ENCODE assay signal across 10 cellular contexts in genomic region chr10:86795353-86795752, GRCh38. TPM values are rescaled to one million over a fixed set of nuclear protein-coding genes. Genes with fewer than 3 reads are reported as not detected.
A peak's percentile ranks its signal among the peaks of the same experiment; 100 is the strongest.
DNase-seq lines count a peak whose midpoint lies in the region; ATAC-seq, FAIRE-seq and TF ChIP-seq lines count a peak whose summit lies in the region.
"Had no signal": no experiment of that assay in that cellular context is flagged by ENCODE, and none has a peak within 500 bp of the region (broad histone marks: within the 10 kb centered on the region; RNA-seq: fewer than 3 reads in every experiment).

No MANE protein-coding gene starts in this region.

- WGBS in A549 (ENCODE audit: missing lambda C conversion rate), result 42% methylated on average over 3 of the region's 3 CpGs

- no peaks in the 10 kb centered on the region for H3K27me3 Mint-ChIP-seq in endothelial cell (ENCODE audit: unreplicated experiment)
- H3K27me3 Mint-ChIP-seq: activated naive CD4-positive, alpha-beta T cell treated with anti-CD3 and anti-CD28 coated beads, Interleukin-2, amount 50 U/mL, for 24 hours had no signal

- H3K4me1 Mint-ChIP-seq in endothelial cell (ENCODE audit: unreplicated experiment), result peaks cover 12% of the 10 kb centered on the region

- POLR2A ChIA-PET in A549 (lab: Yijun Ruan, JAX), result no interaction called here

- peaks cover 29% of the 10 kb centered on the region for H3K4me1 ChIP-seq in A549
- peaks cover 12% of the 10 kb centered on the region for H3K4me1 ChIP-seq in mucosa of descending colon (ENCODE audit: low read depth)

- peak; percentile 43 for FAIRE-seq in A549 (lab: Jason Lieb, UNC)

- ATAC-seq in A549 (peak; percentile 80 to 91; a peak in 5 of 6 replicates), mucosa of descending colon (no peak)
- ATAC-seq: CD8-positive, alpha-beta T cell had no signal

- H3K4me3 ChIP-seq in A549, result no peak overlapping the region
- no peak overlapping the region for H3K4me3 ChIP-seq in astrocyte of the cerebellum (ENCODE audit: low read depth, low read length)
- no peak overlapping the region for H3K4me3 ChIP-seq in mucosa of descending colon

- no peaks in the 10 kb centered on the region for H3K9me3 Mint-ChIP-seq in endothelial cell (ENCODE audit: unreplicated experiment)
- H3K9me3 Mint-ChIP-seq: activated naive CD4-positive, alpha-beta T cell treated with anti-CD3 and anti-CD28 coated beads, Interleukin-2, amount 50 U/mL, for 24 hours; CD8-positive, alpha-beta T cell had no signal

- no peak for TF ChIP-seq EP300 in A549 (IDR thresholded peaks at IDR 0.05)

- H3K27ac ChIP-seq in A549, result no peak overlapping the region

- no peak for TF ChIP-seq POLR2A in A549 (IDR thresholded peaks at IDR 0.05; ENCODE audit: low read length)

- peak overlapping the region; percentile 41 for H3K4me2 ChIP-seq in A549

- H3K36me3 ChIP-seq in mucosa of descending colon (ENCODE audit: low read depth), result no peaks in the 10 kb centered on the region

- intact Hi-C loops in mucosa of descending colon (cut with DNase I, micrococcal nuclease), result no loop called here

- H3K9me3 ChIP-seq in A549 (no peaks in the 10 kb centered on the region), mucosa of descending colon (no peaks in the 10 kb centered on the region)

- no peak overlapping the region for H3K27ac Mint-ChIP-seq in endothelial cell (ENCODE audit: unreplicated experiment)
- H3K27ac Mint-ChIP-seq: activated naive CD4-positive, alpha-beta T cell treated with anti-CD3 and anti-CD28 coated beads, Interleukin-2, amount 50 U/mL, for 24 hours; CD8-positive, alpha-beta T cell had no signal

- no peaks in the 10 kb centered on the region for H3K36me3 Mint-ChIP-seq in endothelial cell (ENCODE audit: low read depth, unreplicated experiment)
- H3K36me3 Mint-ChIP-seq: activated naive CD4-positive, alpha-beta T cell treated with anti-CD3 and anti-CD28 coated beads, Interleukin-2, amount 50 U/mL, for 24 hours; CD8-positive, alpha-beta T cell had no signal

- no peak for TF ChIP-seq RAD21 in A549 (conservative IDR thresholded peaks at IDR 0.05 in 1 of 2, IDR thresholded peaks at IDR 0.05 in 1 of 2)

- no peak for TF ChIP-seq CTCF in A549 (IDR thresholded peaks at IDR 0.05)
- TF ChIP-seq CTCF in astrocyte of the cerebellum (IDR thresholded peaks at IDR 0.05; ENCODE audit: low read depth, low read length, missing control alignments), result no peak
- TF ChIP-seq CTCF in endothelial cell (IDR thresholded peaks at IDR 0.05; ENCODE audit: unreplicated experiment), result no peak
- no peak for TF ChIP-seq CTCF in mucosa of descending colon (IDR thresholded peaks at IDR 0.05)

- DNase-seq in A549 (ENCODE audit: low read depth in 1 of 2, low spot score in 1 of 2) (peak; percentile 16 to 38), HS-5 (ENCODE audit: low read depth) (peak; percentile 33), astrocyte of the cerebellum (ENCODE audit: low read depth) (peak; percentile 55), iris pigment epithelial cell (ENCODE audit: low read depth) (peak; percentile 83), endothelial cell (ENCODE audit: low spot score) (no peak), mucosa of descending colon (no peak)
- no peak for DNase-seq in activated CD4-positive, CD25-positive, alpha-beta regulatory T cell treated with anti-CD3 and anti-CD28 coated beads, Interleukin-2, amount 50 U/mL, for 72 hours
- no peak for DNase-seq in stimulated activated CD8-positive, alpha-beta memory T cell treated with anti-CD3 and anti-CD28 coated beads, Interleukin-4, amount 100 ng/mL, for 48 hours
- DNase-seq: CD8-positive, alpha-beta T cell had no signal

- no peak overlapping the region for H3K4me3 Mint-ChIP-seq in endothelial cell (ENCODE audit: unreplicated experiment)
- H3K4me3 Mint-ChIP-seq: activated naive CD4-positive, alpha-beta T cell treated with anti-CD3 and anti-CD28 coated beads, Interleukin-2, amount 50 U/mL, for 24 hours; CD8-positive, alpha-beta T cell had no signal

- CTCF ChIA-PET in A549 (lab: Yijun Ruan, JAX), result no interaction called here

- in situ Hi-C loops in astrocyte of the cerebellum (cut with HindIII; ENCODE audit: low sequenced_read_pairs), result no loop called here

TF ChIP-seq in A549, 52 proteins besides CTCF, POLR2A, EP300 and RAD21:
- TF ChIP-seq HEYL (CRISPR knock-in tag; IDR thresholded peaks at IDR 0.05) (no peak), JUNB (IDR thresholded peaks at IDR 0.05) (no peak), FOSL2 (IDR thresholded peaks at IDR 0.05) (no peak), FOSL2 (CRISPR knock-in tag; IDR thresholded peaks at IDR 0.05) (no peak), EHF (CRISPR knock-in tag; IDR thresholded peaks at IDR 0.05) (no peak), HOXB5 (CRISPR knock-in tag; IDR thresholded peaks at IDR 0.05) (no peak), MAX (IDR thresholded peaks at IDR 0.05) (no peak), HMGXB4 (CRISPR knock-in tag; IDR thresholded peaks at IDR 0.05; ENCODE audit: borderline replicate concordance) (no peak), ELK1 (IDR thresholded peaks at IDR 0.05; ENCODE audit: low read depth, low read length) (no peak), SREBF2 (IDR thresholded peaks at IDR 0.05) (no peak), ZFP36 (IDR thresholded peaks at IDR 0.05; ENCODE audit: borderline replicate concordance, partially characterized antibody) (no peak), NFE2L2 (conservative IDR thresholded peaks at IDR 0.05; ENCODE audit: low read length) (no peak), SMC3 (IDR thresholded peaks at IDR 0.05) (no peak), NR3C1 (IDR thresholded peaks at IDR 0.05) (no peak), CEBPB (IDR thresholded peaks at IDR 0.05) (no peak), RNF2 (IDR thresholded peaks at IDR 0.05; ENCODE audit: borderline replicate concordance, low read depth) (no peak), HDAC2 (IDR thresholded peaks at IDR 0.05) (no peak), PHF8 (IDR thresholded peaks at IDR 0.05; ENCODE audit: borderline replicate concordance, low read depth) (no peak), TFCP2L1 (CRISPR knock-in tag; IDR thresholded peaks at IDR 0.05) (no peak)

RNA-seq across cellular contexts. Expression of gene BMPR1A, which starts 38.9 kb away (rescaled TPM):
- polyA plus RNA-seq in A549 (2011; rRNA removed) (34.6 and 39.0 TPM in 2 replicates), A549 (2017; fragmentation: RNase III; extraction: RNeasy Plus Mini Kit Qiagen cat#74134 plus additional on column Dnase treatment) (24.4 to 25.5 TPM (median 25.5 TPM) in 3 replicates)
- 8.9 and 11.2 TPM in 2 replicates for polyA plus RNA-seq in A549 (2012; cell fraction: cytosol; rRNA removed)
- 4.1 and 5.3 TPM in 2 replicates for polyA plus RNA-seq in A549 (2012; cell fraction: nucleus; rRNA removed)
- 34.9 and 38.9 TPM in 2 replicates for polyA minus RNA-seq in A549 (2011; rRNA and poly(A)+ RNA removed)
- total RNA-seq in endothelial cell (ENCODE audit: unreplicated experiment) (20.8 TPM), mucosa of descending colon (100 to 1,000 TPM in 1 of 3 donors, 10 to 100 TPM in 2; 44.4 to 126 (median 45.3) TPM)

Comparison
In these comparisons a context has a peak if more than half of its experiments do, and no peak if none do; other contexts are left out.
1. DNase-seq: peak in A549 (2 of 2), HS-5 (single experiment), astrocyte of the cerebellum (single experiment) and iris pigment epithelial cell (single experiment); none in activated CD4-positive, CD25-positive, alpha-beta regulatory T cell treated with anti-CD3 and anti-CD28 coated beads, Interleukin-2, amount 50 U/mL, for 72 hours (single experiment), stimulated activated CD8-positive, alpha-beta memory T cell treated with anti-CD3 and anti-CD28 coated beads, Interleukin-4, amount 100 ng/mL, for 48 hours (single experiment), endothelial cell (single experiment) and mucosa of descending colon (0 of 3).